Comparison of ENCODE assay signal across 17 cellular contexts in genomic region chr12:52494518-52494917, GRCh38. TPM values are rescaled to one million over a fixed set of nuclear protein-coding genes. Genes with fewer than 3 reads are reported as not detected.
DNase-seq lines count a peak whose midpoint lies in the region; ATAC-seq and TF ChIP-seq lines count a peak whose summit lies in the region.
"Had no signal": no experiment of that assay in that cellular context is flagged by ENCODE, and none has a peak within 500 bp of the region (broad histone marks: within the 10 kb centered on the region; RNA-seq: fewer than 3 reads in every experiment).

No MANE protein-coding gene starts in this region.

- H3K9me3 ChIP-seq in HCT116 (ENCODE audit: control insufficient read depth in 1 of 2, insufficient read depth in 1 of 2, low read depth in 1 of 2, low read length in 2 of 2) (no peaks in the 10 kb centered on the region), mammary epithelial cell (replicated peaks; ENCODE audit: insufficient read depth, low read length) (no peaks in the 10 kb centered on the region), hepatocyte (ENCODE audit: low read depth) (no peaks in the 10 kb centered on the region)
- H3K9me3 ChIP-seq: BLaER1 treated with 17β-estradiol and CSF1 and Interleukin-3, amounts not matched to agents 10 nM and 100 nM; SJSA1 had no signal

- POLR2A ChIA-PET in HCT116 (lab: Charles Lee) = no interaction called here

- H3K79me2 ChIP-seq in HCT116 (ENCODE audit: insufficient read depth, low read length) (no peaks in the 10 kb centered on the region), mammary epithelial cell (ENCODE audit: insufficient read depth, low read length) (peaks cover 31% of the 10 kb centered on the region), hepatocyte (no peaks in the 10 kb centered on the region)

- WGBS in mammary epithelial cell (ENCODE audit: low coverage, missing lambda C conversion rate) = 0% methylated on average over 3 of the region's 4 CpGs
- 54% methylated on average over 4 of the region's 4 CpGs for WGBS in hepatocyte (ENCODE audit: low lambda C conversion rate, missing lambda C conversion rate)

- in situ Hi-C loops in mammary epithelial cell (cut with MboI; ENCODE audit: low sequenced_read_pairs in 2 of 2) = no loop called here

- TF ChIP-seq CTCF in HCT116 (IDR thresholded peaks at IDR 0.05 in 2 of 3, conservative IDR thresholded peaks at IDR 0.05 in 1 of 3; ENCODE audit: borderline replicate concordance in 1 of 3, insufficient read depth in 1 of 3, low read depth in 2 of 3, low read length in 2 of 3) = no peak
- TF ChIP-seq CTCF in mammary epithelial cell (conservative IDR thresholded peaks at IDR 0.05 in 1 of 2, IDR thresholded peaks at IDR 0.05 in 1 of 2; ENCODE audit: extremely low read depth in 1 of 2, insufficient read depth in 1 of 2, low read depth in 1 of 2, low read length in 2 of 2) = no peak
- TF ChIP-seq CTCF in hepatocyte (IDR thresholded peaks at IDR 0.05; ENCODE audit: poor library complexity) = no peak

- no peak overlapping the region for H3K27ac ChIP-seq in HCT116 (ENCODE audit: low read depth, low read length)
- H3K27ac ChIP-seq in mammary epithelial cell (ENCODE audit: insufficient read depth, low read depth, low read length) = peak overlapping the region; percentile 99
- H3K27ac ChIP-seq in hepatocyte = peak overlapping the region; percentile 45
- H3K27ac ChIP-seq: BLaER1 treated with 17β-estradiol and CSF1 and Interleukin-3, amounts not matched to agents 10 nM and 100 nM; HL-60; SJSA1 had no signal

- no peak overlapping the region for H3K9ac ChIP-seq in HCT116 (ENCODE audit: low read length)
- H3K9ac ChIP-seq in mammary epithelial cell (ENCODE audit: insufficient read depth, low read length) = peak overlapping the region; percentile 93
- H3K9ac ChIP-seq: BLaER1 treated with 17β-estradiol and CSF1 and Interleukin-3, amounts not matched to agents 10 nM and 100 nM had no signal

- BruUV-seq in HCT116 (replicated peaks; lab: Mats Ljungman, UMichigan) (no TSS peak), mammary epithelial cell (replicated peaks; lab: Mats Ljungman, UMichigan) (no TSS peak)

- peak overlapping the region; percentile 73; the same call in 1 of the 2 replicates for H3K4me2 ChIP-seq in HCT116 (ENCODE audit: low read length)
- H3K4me2 ChIP-seq in mammary epithelial cell (ENCODE audit: insufficient read depth, low read depth, low read length) = peak overlapping the region; percentile 79
- H3K4me2 ChIP-seq in hepatocyte = no peak overlapping the region

- H3K36me3 ChIP-seq in HCT116 (ENCODE audit: control insufficient read depth in 1 of 2, insufficient read depth in 2 of 2, low read length in 2 of 2) (no peaks in the 10 kb centered on the region), mammary epithelial cell (ENCODE audit: insufficient read depth, low read length) (peaks cover 12% of the 10 kb centered on the region), hepatocyte (replicated peaks; ENCODE audit: insufficient read depth, low read depth) (no peaks in the 10 kb centered on the region)
- H3K36me3 ChIP-seq: BLaER1 treated with 17β-estradiol and CSF1 and Interleukin-3, amounts not matched to agents 10 nM and 100 nM; SJSA1 had no signal

- dilution Hi-C loops in mammary epithelial cell (cut with HindIII; ENCODE audit: low sequenced_read_pairs) = no loop called here

- ATAC-seq in HCT116 = no peak
- no peak for ATAC-seq in GM19324 (IDR thresholded peaks at IDR 0.05; ENCODE audit: low FRiP score, unreplicated experiment)

- CTCF ChIA-PET in HCT116 (lab: Charles Lee) = interaction anchor here (0.8 kb wide), 1 partner anchor 99 kb away, joined by 3 read pairs; no protein-coding TSS in a partner anchor
- CTCF ChIA-PET in mammary epithelial cell (lab: Charles Lee; ENCODE audit: low non-redundant PET) = interaction anchor here (0.6 to 2.6 kb wide), 4 partner anchors 12 to 52 kb away, joined by 3 to 15 read pairs (median 4); partner anchors contain the start of gene KRT6C

- RAD21 ChIA-PET in HCT116 (lab: Charles Lee; ENCODE audit: low non-redundant PET in 1 of 2, low total read pairs in 2 of 2, uncharacterized antibody in 2 of 2, unreplicated experiment in 2 of 2) = no interaction called here

- DNase-seq in HCT116 (ENCODE audit: low read depth, low spot score) (no peak), mammary epithelial cell (peak; percentile 93), hepatocyte (ENCODE audit: low spot score) (peak; percentile 42), superior temporal gyrus (ENCODE audit: extremely low spot score) (peak; percentile 52), C1 segment of cervical spinal cord (lab: John Stamatoyannopoulos, UW) (no peak)
- no peak for DNase-seq in activated effector memory CD4-positive, alpha-beta T cell treated with anti-CD3 and anti-CD28 coated beads, Interleukin-2, amount 50 U/mL, for 16 hours
- no peak for DNase-seq in stimulated activated CD8-positive, alpha-beta memory T cell treated with anti-CD3 and anti-CD28 coated beads, Interleukin-4, amount 100 ng/mL, for 48 hours
- DNase-seq: aorta, endodermal cell, GDM1, NCI-H1092 treated with DMSO at 0.1 percent for 48 hours, NCI-H748 treated with DMSO at 0.1 percent for 48 hours had no signal

- H3K4me1 ChIP-seq in HCT116 (ENCODE audit: control insufficient read depth in 1 of 2, insufficient read depth in 2 of 2, low read length in 2 of 2) (peaks cover 29 to 57% of the 10 kb centered on the region in 2 experiments), mammary epithelial cell (ENCODE audit: insufficient read depth, low read length) (peaks cover 61% of the 10 kb centered on the region), hepatocyte (ENCODE audit: insufficient read depth) (peaks cover 15% of the 10 kb centered on the region)

- intact Hi-C loops in HCT116 (cut with micrococcal nuclease) (no loop called here), mammary epithelial cell (cut with micrococcal nuclease) (loop anchor here (1.0 kb wide), 3 partner anchors 13 to 42 kb away; partner anchors contain the start of genes KRT5 and KRT6B)

- no peak overlapping the region for H2AFZ ChIP-seq in HCT116 (ENCODE audit: low read depth, low read length, poor library complexity, severe bottlenecking)
- no peak overlapping the region for H2AFZ ChIP-seq in mammary epithelial cell (ENCODE audit: low read depth, low read length)
- no peak overlapping the region for H2AFZ ChIP-seq in hepatocyte

- no peak for TF ChIP-seq RAD21 in HCT116 (IDR thresholded peaks at IDR 0.05; ENCODE audit: low read depth)

- H3K9me2 ChIP-seq in HCT116 (ENCODE audit: insufficient read depth) = no peaks in the 10 kb centered on the region
- H3K9me2 ChIP-seq in hepatocyte (replicated peaks; ENCODE audit: insufficient read depth) = no peaks in the 10 kb centered on the region

- no peaks in the 10 kb centered on the region for H4K20me1 ChIP-seq in HCT116 (ENCODE audit: insufficient read depth)
- H4K20me1 ChIP-seq in mammary epithelial cell (ENCODE audit: insufficient read depth, low read length) = no peaks in the 10 kb centered on the region
- H4K20me1 ChIP-seq in hepatocyte (ENCODE audit: insufficient read depth, poor library complexity, severe bottlenecking) = no peaks in the 10 kb centered on the region
- H4K20me1 ChIP-seq: BLaER1 treated with 17β-estradiol and CSF1 and Interleukin-3, amounts not matched to agents 10 nM and 100 nM had no signal

- no peak overlapping the region for H3K4me3 ChIP-seq in HCT116 (replicated peaks in 1 of 2; ENCODE audit: low read depth in 1 of 2, low read length in 2 of 2)
- H3K4me3 ChIP-seq in mammary epithelial cell (replicated peaks in 1 of 3; ENCODE audit: insufficient read depth in 1 of 3, low read depth in 2 of 3, low read length in 3 of 3) = peak overlapping the region in 2 of 3 experiments; percentile 3 to 21
- H3K4me3 ChIP-seq in hepatocyte = no peak overlapping the region
- H3K4me3 ChIP-seq: BLaER1 treated with 17β-estradiol and CSF1 and Interleukin-3, amounts not matched to agents 10 nM and 100 nM; SJSA1 had no signal

- H3K27me3 ChIP-seq in HCT116 (ENCODE audit: insufficient read depth, low read length) = no peaks in the 10 kb centered on the region
- H3K27me3 ChIP-seq in mammary epithelial cell (ENCODE audit: insufficient read depth, low read length) = no peaks in the 10 kb centered on the region
- H3K27me3 ChIP-seq in hepatocyte = no peaks in the 10 kb centered on the region
- H3K27me3 ChIP-seq: BLaER1 treated with 17β-estradiol and CSF1 and Interleukin-3, amounts not matched to agents 10 nM and 100 nM had no signal

- no peak for TF ChIP-seq POLR2A in HCT116 (IDR thresholded peaks at IDR 0.05; ENCODE audit: borderline replicate concordance, extremely low read depth, insufficient read depth, insufficient read length)

RNA-seq across cellular contexts. Expression of gene KRT6A, which starts 1.5 kb away (rescaled TPM):
- total RNA-seq in HCT116 (2021; ENCODE audit: unreplicated experiment) (0.66 TPM), mammary epithelial cell (1,000 to 10,000 TPM; 5,785 to 6,260 TPM), hepatocyte (5.5 and 6.8 TPM in 2 replicates)
- 0.61 and 0.90 TPM in 2 replicates for polyA plus RNA-seq in HCT116 (2012)
- polyA plus RNA-seq in mammary epithelial cell (8,475 TPM), hepatocyte (0.54 and 2.3 TPM in 2 replicates)
- 6,728 TPM for polyA minus RNA-seq in mammary epithelial cell
- total RNA-seq: aorta, endodermal cell, SJSA1 had no signal
- polyA plus RNA-seq: neural cell had no signal

RNA-seq across cellular contexts. Expression of gene KRT6C, which starts 20.9 kb away (rescaled TPM):
- total RNA-seq in HCT116 (2021; ENCODE audit: unreplicated experiment) (not detected), mammary epithelial cell (10 to 100 TPM; 16.6 to 29.5 TPM), hepatocyte (0.07 and 0.32 TPM in 2 replicates)
- 0.04 TPM in 1 of 2 replicates, not detected in the other for polyA plus RNA-seq in HCT116 (2012)
- polyA plus RNA-seq in mammary epithelial cell (23.6 TPM), hepatocyte (0.18 and 1.3 TPM in 2 replicates)
- polyA minus RNA-seq in mammary epithelial cell = 1.8 TPM
- total RNA-seq: aorta, endodermal cell, SJSA1 had no signal
- polyA plus RNA-seq: neural cell had no signal

RNA-seq across cellular contexts. Expression of gene KRT5, which starts 25.7 kb away (rescaled TPM):
- 0.44 TPM for total RNA-seq in HCT116 (2021; ENCODE audit: unreplicated experiment)
- 0.25 TPM in 1 of 2 replicates, not detected in the other for polyA plus RNA-seq in HCT116 (2012)
- total RNA-seq in mammary epithelial cell = 1,000 to 10,000 TPM; 7,365 to 9,297 TPM
- 8,158 TPM for polyA plus RNA-seq in mammary epithelial cell
- 8,553 TPM for polyA minus RNA-seq in mammary epithelial cell
- total RNA-seq in hepatocyte = 13.0 and 15.8 TPM in 2 replicates
- 7.4 and 11.3 TPM in 2 replicates for polyA plus RNA-seq in hepatocyte
- total RNA-seq: endodermal cell, SJSA1 had no signal
- polyA plus RNA-seq: neural cell had no signal

RNA-seq across cellular contexts. Expression of gene KRT6B, which starts 42.6 kb away (rescaled TPM):
- total RNA-seq in HCT116 (2021; ENCODE audit: unreplicated experiment) = not detected
- polyA plus RNA-seq in HCT116 (2012) = 0.03 and 0.06 TPM in 2 replicates
- 1,000 to 10,000 TPM; 1,675 to 3,751 TPM for total RNA-seq in mammary epithelial cell
- 2,534 TPM for polyA plus RNA-seq in mammary epithelial cell
- 2,595 TPM for polyA minus RNA-seq in mammary epithelial cell
- total RNA-seq in hepatocyte = 0.08 TPM in 1 of 2 replicates, not detected in the other
- polyA plus RNA-seq in hepatocyte = 0.10 and 0.42 TPM in 2 replicates
- total RNA-seq: aorta, endodermal cell, SJSA1 had no signal
- polyA plus RNA-seq: neural cell had no signal

RNA-seq across cellular contexts. Expression of gene KRT71, which starts 58.4 kb away (rescaled TPM):
- not detected for total RNA-seq in HCT116 (2021; ENCODE audit: unreplicated experiment)
- not detected in 2 replicates for polyA plus RNA-seq in HCT116 (2012)
- total RNA-seq in mammary epithelial cell = not detected
- polyA plus RNA-seq in mammary epithelial cell = not detected
- polyA minus RNA-seq in mammary epithelial cell = not detected
- not detected in 2 replicates for total RNA-seq in hepatocyte
- polyA plus RNA-seq in hepatocyte = not detected in 2 replicates
- total RNA-seq: aorta, endodermal cell, SJSA1 had no signal
- polyA plus RNA-seq: aorta, neural cell had no signal

Comparison
In these comparisons a context has a peak if more than half of its experiments do, and no peak if none do; other contexts are left out.
1. DNase-seq: peak in mammary epithelial cell (single experiment), hepatocyte (single experiment) and superior temporal gyrus (single experiment); none in HCT116 (single experiment), C1 segment of cervical spinal cord (0 of 14), activated effector memory CD4-positive, alpha-beta T cell treated with anti-CD3 and anti-CD28 coated beads, Interleukin-2, amount 50 U/mL, for 16 hours (single experiment) and stimulated activated CD8-positive, alpha-beta memory T cell treated with anti-CD3 and anti-CD28 coated beads, Interleukin-4, amount 100 ng/mL, for 48 hours (single experiment).
2. H3K4me3 ChIP-seq: peak in mammary epithelial cell (2 of 3); none in HCT116 (0 of 2) and hepatocyte (single experiment).
3. RNA of gene KRT6A, which starts 1.5 kb away (total RNA-seq): 5,785 to 6,260 TPM in mammary epithelial cell; 5.5 to 6.8 TPM in hepatocyte and 0.66 TPM in HCT116 (single experiment); every median in the first group is over 100 times any median in the second.
4. RNA of gene KRT6C, which starts 20.9 kb away (total RNA-seq): 16.6 to 29.5 TPM in mammary epithelial cell; 0.07 to 0.32 TPM in hepatocyte and not detected in HCT116 (single experiment); every median in the first group is over 10 times any median in the second.
5. RNA of gene KRT5, which starts 25.7 kb away (total RNA-seq): 7,365 to 9,297 TPM in mammary epithelial cell; 13.0 to 15.8 TPM in hepatocyte and 0.44 TPM in HCT116 (single experiment); every median in the first group is over 100 times any median in the second.